Comparison of ENCODE assay signal across 8 cellular contexts in the genomic region with DNA sequence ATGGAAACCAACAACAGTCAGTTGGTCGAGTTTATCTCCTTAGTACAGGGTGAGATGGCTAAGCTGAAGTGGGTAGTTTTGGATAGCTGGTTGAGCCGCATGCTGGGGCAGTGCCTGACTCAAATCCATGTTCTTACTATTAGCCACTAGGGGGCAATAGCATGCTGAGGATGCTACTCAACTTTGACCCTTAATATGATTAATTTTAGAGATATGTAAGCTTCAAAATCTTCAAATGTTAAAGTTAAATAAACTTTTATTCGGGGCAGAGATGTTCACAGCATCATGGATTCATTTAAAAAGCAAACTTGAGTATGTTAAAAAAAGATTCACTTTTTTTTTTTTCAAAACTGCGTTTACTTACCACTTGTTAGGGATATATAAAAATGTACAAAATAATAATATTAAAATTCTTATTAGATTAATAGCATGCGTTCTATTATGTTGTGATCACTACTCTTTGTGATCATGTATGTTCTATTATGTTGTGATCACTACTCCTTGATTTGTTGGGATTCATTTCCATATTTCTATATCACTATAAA. TPM values are rescaled to one million over a fixed set of nuclear protein-coding genes. Genes with fewer than 3 reads are reported as not detected.
A peak's percentile ranks its signal among the peaks of the same experiment; 100 is the strongest.
DNase-seq lines count a peak whose midpoint lies in the region; ATAC-seq, FAIRE-seq and TF ChIP-seq lines count a peak whose summit lies in the region.

No MANE protein-coding gene starts in this region.

- H3K36me3 ChIP-seq in RWPE2 (ENCODE audit: low read depth) (no peaks in the 10 kb centered on the region), HepG2 (replicated peaks in 1 of 2; ENCODE audit: control insufficient read depth in 1 of 2, insufficient read depth in 2 of 2, low read length in 2 of 2) (no peaks in the 10 kb centered on the region)

- WGBS in HepG2 (ENCODE audit: low lambda C conversion rate): 18% methylated on average over 5 of the region's 5 CpGs

- no peaks in the 10 kb centered on the region for H3K36me3 Mint-ChIP-seq in central memory CD8-positive, alpha-beta T cell (ENCODE audit: insufficient read depth)

- H3K4me1 ChIP-seq in RWPE2 (ENCODE audit: insufficient read depth, poor library complexity, severe bottlenecking) (no peaks in the 10 kb centered on the region), HepG2 (ENCODE audit: insufficient read depth, low read length) (no peaks in the 10 kb centered on the region)

- H3K4me3 Mint-ChIP-seq in central memory CD8-positive, alpha-beta T cell: no peak overlapping the region

- intact Hi-C loops in HepG2 (cut with micrococcal nuclease; ENCODE audit: unreplicated experiment): loop anchor here (5.0 kb wide), 1 partner anchor 75 kb away; no protein-coding TSS in a partner anchor

- POLR2A ChIA-PET in HepG2 (lab: Yijun Ruan, JAX): no interaction called here

- H3K9ac ChIP-seq in HepG2 (ENCODE audit: insufficient read depth, low read depth, low read length): no peak overlapping the region

- H3K27me3 ChIP-seq in RWPE2 (ENCODE audit: insufficient read depth, poor library complexity, severe bottlenecking) (peaks cover 3% of the 10 kb centered on the region), HepG2 (ENCODE audit: control insufficient read depth in 1 of 2, insufficient read depth in 2 of 2, low read length in 2 of 2) (no peaks in the 10 kb centered on the region; a peak in 1 of 5 replicates)

- DNase-seq in DMS114 treated with DMSO at 0.1 percent for 48 hours (lab: John Stamatoyannopoulos, UW; ENCODE audit: unreplicated experiment) (peak; percentile 22), HuH-7 (ENCODE audit: low spot score) (peak; percentile 55), RWPE2 (ENCODE audit: low spot score) (no peak), HepG2 (ENCODE audit: low spot score) (peak; percentile 16), superior temporal gyrus (ENCODE audit: extremely low spot score) (peak; percentile 58), middle frontal gyrus (ENCODE audit: extremely low spot score, low spot score) (no peak)
- DNase-seq in central memory CD8-positive, alpha-beta T cell (ENCODE audit: low spot score in 2 of 2): no peak

- TF ChIP-seq CTCF in RWPE2 (IDR thresholded peaks at IDR 0.05; ENCODE audit: poor library complexity, severe bottlenecking): peak; percentile 88
- peak; percentile 72 for TF ChIP-seq CTCF in HepG2 (CRISPR knock-in tag; IDR thresholded peaks at IDR 0.05)

- peak; percentile 68 for FAIRE-seq in HepG2 (lab: Jason Lieb, UNC)

- no peak overlapping the region for H3K4me2 ChIP-seq in HepG2 (ENCODE audit: low read depth, low read length)

- H3K4me3 ChIP-seq in RWPE2 (ENCODE audit: severe bottlenecking) (no peak overlapping the region), HepG2 (replicated peaks in 1 of 3; ENCODE audit: insufficient read depth in 1 of 3, low read depth in 2 of 3, low read length in 3 of 3) (no peak overlapping the region)

- H4K20me1 ChIP-seq in HepG2 (ENCODE audit: insufficient read depth, low read length): no peaks in the 10 kb centered on the region

- H3K79me2 ChIP-seq in HepG2 (ENCODE audit: insufficient read depth, low read length): no peaks in the 10 kb centered on the region

- no peaks in the 10 kb centered on the region for H3K9me3 Mint-ChIP-seq in central memory CD8-positive, alpha-beta T cell

- H3K9me3 ChIP-seq in RWPE2 (ENCODE audit: severe bottlenecking) (no peaks in the 10 kb centered on the region), HepG2 (ENCODE audit: low read length) (no peaks in the 10 kb centered on the region)

- H3K27ac Mint-ChIP-seq in central memory CD8-positive, alpha-beta T cell (ENCODE audit: low read depth): no peak overlapping the region

- ATAC-seq in GM19455 (IDR thresholded peaks at IDR 0.05; ENCODE audit: unreplicated experiment) (peak; percentile 61), RWPE2 (ENCODE audit: low read depth) (peak; percentile 83), HepG2 (peak; percentile 83)
- peak; percentile 50 for ATAC-seq in central memory CD8-positive, alpha-beta T cell (replicated peaks; ENCODE audit: extremely low read depth, poor library complexity, severe bottlenecking)

- H3K27me3 Mint-ChIP-seq in central memory CD8-positive, alpha-beta T cell: peaks cover 23% of the 10 kb centered on the region

- peaks cover 12% of the 10 kb centered on the region for H3K4me1 Mint-ChIP-seq in central memory CD8-positive, alpha-beta T cell

- no peak for TF ChIP-seq RAD21 in HepG2 (CRISPR knock-in tag; IDR thresholded peaks at IDR 0.05)

- TF ChIP-seq EP300 in HepG2 (IDR thresholded peaks at IDR 0.05; ENCODE audit: low read depth in 2 of 2, low read length in 2 of 2) (no peak), HepG2 (CRISPR knock-in tag; IDR thresholded peaks at IDR 0.05; ENCODE audit: borderline replicate concordance) (no peak)

- no peak for TF ChIP-seq POLR2A in HepG2 (IDR thresholded peaks at IDR 0.05; ENCODE audit: insufficient read depth in 1 of 2, low read depth in 2 of 2, low read length in 2 of 2)

- CTCF ChIA-PET in HepG2 (lab: Yijun Ruan, JAX; ENCODE audit: low intra/inter-chr PET ratio, low total read pairs): interaction anchor here (0.9 kb wide), 1 partner anchor 36 kb away, joined by 3 read pairs; no protein-coding TSS in a partner anchor

- no TSS peak for BruUV-seq in HepG2 (replicated peaks; lab: Mats Ljungman, UMichigan)

- in situ Hi-C loops in HepG2 (cut with HindIII; ENCODE audit: extremely low pct_ligation_motif_present, low pct_unique_long_range_greater_than_20kb): no loop called here

- H2AFZ ChIP-seq in HepG2 (ENCODE audit: low read length): no peak overlapping the region

- H3K27ac ChIP-seq in RWPE2 (ENCODE audit: poor library complexity, severe bottlenecking) (no peak overlapping the region), HepG2 (ENCODE audit: extremely low read length, insufficient read depth, low read length) (no peak overlapping the region)

TF ChIP-seq in HepG2, 621 proteins besides CTCF, POLR2A, EP300 and RAD21 (continues in another document):
- TF ChIP-seq ZNF547 (CRISPR knock-in tag; IDR thresholded peaks at IDR 0.05): no peak
- no peak for TF ChIP-seq ZNF75D (CRISPR knock-in tag; IDR thresholded peaks at IDR 0.05; ENCODE audit: borderline replicate concordance)
- no peak for TF ChIP-seq ZNF343 (CRISPR knock-in tag; IDR thresholded peaks at IDR 0.05)
- no peak for TF ChIP-seq SIN3B (IDR thresholded peaks at IDR 0.05; ENCODE audit: low read length)
- no peak for TF ChIP-seq THYN1 (CRISPR knock-in tag; IDR thresholded peaks at IDR 0.05; ENCODE audit: borderline replicate concordance, low read depth)
- TF ChIP-seq RBM39 (IDR thresholded peaks at IDR 0.05; ENCODE audit: low read depth, low read length, poor library complexity, severe bottlenecking): no peak
- TF ChIP-seq, protein P1, sequence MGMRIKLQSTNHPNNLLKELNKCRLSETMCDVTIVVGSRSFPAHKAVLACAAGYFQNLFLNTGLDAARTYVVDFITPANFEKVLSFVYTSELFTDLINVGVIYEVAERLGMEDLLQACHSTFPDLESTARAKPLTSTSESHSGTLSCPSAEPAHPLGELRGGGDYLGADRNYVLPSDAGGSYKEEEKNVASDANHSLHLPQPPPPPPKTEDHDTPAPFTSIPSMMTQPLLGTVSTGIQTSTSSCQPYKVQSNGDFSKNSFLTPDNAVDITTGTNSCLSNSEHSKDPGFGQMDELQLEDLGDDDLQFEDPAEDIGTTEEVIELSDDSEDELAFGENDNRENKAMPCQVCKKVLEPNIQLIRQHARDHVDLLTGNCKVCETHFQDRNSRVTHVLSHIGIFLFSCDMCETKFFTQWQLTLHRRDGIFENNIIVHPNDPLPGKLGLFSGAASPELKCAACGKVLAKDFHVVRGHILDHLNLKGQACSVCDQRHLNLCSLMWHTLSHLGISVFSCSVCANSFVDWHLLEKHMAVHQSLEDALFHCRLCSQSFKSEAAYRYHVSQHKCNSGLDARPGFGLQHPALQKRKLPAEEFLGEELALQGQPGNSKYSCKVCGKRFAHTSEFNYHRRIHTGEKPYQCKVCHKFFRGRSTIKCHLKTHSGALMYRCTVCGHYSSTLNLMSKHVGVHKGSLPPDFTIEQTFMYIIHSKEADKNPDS (CRISPR knock-in tag; IDR thresholded peaks at IDR 0.05): no peak
- TF ChIP-seq NR2F1 (CRISPR knock-in tag; IDR thresholded peaks at IDR 0.05): peak in 1 of 2 experiments; percentile 44; a peak in 1 of 4 replicates

RNA-seq across cellular contexts. Expression of a gene that starts 57.0 kb away (rescaled TPM):
- 0.44 TPM in 1 of 2 replicates, not detected in the other for total RNA-seq in HepG2 (2016; rRNA removed; fragmentation: Illumina TruSeq; extraction: Trizol)
- 0.26 and 0.91 TPM in 2 replicates for total RNA-seq in HepG2 (2016; cell fraction: cytosol; rRNA removed; fragmentation: Illumina TruSeq; extraction: Trizol; ENCODE audit: low read depth)
- total RNA-seq in HepG2 (2016; cell fraction: insoluble cytoplasmic fraction; rRNA removed; fragmentation: Illumina TruSeq; extraction: Trizol): 0.24 and 0.28 TPM in 2 replicates
- total RNA-seq in HepG2 (2016; cell fraction: membrane; rRNA removed; fragmentation: Illumina TruSeq; extraction: Trizol): 0.22 and 2.2 TPM in 2 replicates
- total RNA-seq in HepG2 (2016; cell fraction: nucleus; rRNA removed; fragmentation: Illumina TruSeq; extraction: Trizol): 0.28 and 0.53 TPM in 2 replicates
- 0.17 and 0.25 TPM in 2 replicates for polyA plus RNA-seq in HepG2 (2011; rRNA removed)
- polyA plus RNA-seq in HepG2 (2011; cell fraction: cytosol; rRNA removed): 0.03 and 0.05 TPM in 2 replicates
- 0.34 and 0.38 TPM in 2 replicates for polyA plus RNA-seq in HepG2 (2011; cell fraction: nucleus; rRNA removed)
- 0.24 and 0.85 TPM in 2 replicates for polyA plus RNA-seq in HepG2 (2012)
- 0.10 and 0.20 TPM in 2 replicates for polyA plus RNA-seq in HepG2 (2016; cell fraction: cytosol; fragmentation: Illumina TruSeq; extraction: Trizol; ENCODE audit: low read depth)
- polyA plus RNA-seq in HepG2 (2016; cell fraction: insoluble cytoplasmic fraction; fragmentation: Illumina TruSeq; extraction: Trizol; ENCODE audit: low read depth): 0.29 TPM in 1 of 2 replicates, not detected in the other
- polyA plus RNA-seq in HepG2 (2016; cell fraction: membrane; fragmentation: Illumina TruSeq; extraction: Trizol; ENCODE audit: low read depth): 0.64 TPM in 1 of 2 replicates, not detected in the other
- polyA plus RNA-seq in HepG2 (2016; cell fraction: nucleus; fragmentation: Illumina TruSeq; extraction: Trizol; ENCODE audit: insufficient read depth, low read depth): 0.27 and 1.5 TPM in 2 replicates
- polyA minus RNA-seq in HepG2 (2011; rRNA and poly(A)+ RNA removed; ENCODE audit: low replicate concordance): 1.5 and 5.4 TPM in 2 replicates
- polyA minus RNA-seq in HepG2 (2011; cell fraction: cytosol; rRNA and poly(A)+ RNA removed): not detected in 2 replicates
- polyA minus RNA-seq in HepG2 (2011; cell fraction: nucleus; rRNA and poly(A)+ RNA removed): 2.0 and 3.2 TPM in 2 replicates

Comparison
In these comparisons a context has a peak if more than half of its experiments do, and no peak if none do; other contexts are left out.
1. DNase-seq: peak in DMS114 treated with DMSO at 0.1 percent for 48 hours (single experiment), HuH-7 (single experiment), HepG2 (single experiment) and superior temporal gyrus (single experiment); none in RWPE2 (single experiment), central memory CD8-positive, alpha-beta T cell (0 of 2) and middle frontal gyrus (single experiment).
2. Peak in every context shown above with its lines, with median percentiles within 50 percentile points of each other: ATAC-seq.